Comparison of ENCODE assay signal across 8 cellular contexts in genomic region chr17:79836952-79837887, GRCh38. TPM values are rescaled to one million over a fixed set of nuclear protein-coding genes. Genes with fewer than 3 reads are reported as not detected.
DNase-seq lines count a peak whose midpoint lies in the region; ATAC-seq and TF ChIP-seq lines count a peak whose summit lies in the region.

No MANE protein-coding gene starts in this region.

- no peak for ATAC-seq in omental fat pad (ENCODE audit: low FRiP score)

- DNase-seq in stimulated activated CD4-positive, alpha-beta T cell treated with anti-CD3 and anti-CD28 coated beads, Interleukin-12 subunit alpha, Interleukin-12 subunit beta, amount 100 ng/mL, for 48 hours (ENCODE audit: low read depth in 2 of 3, low spot score in 1 of 3), result peak in 2 of 3 donors; percentile 48 to 53
- no peak for DNase-seq in stimulated activated CD4-positive, alpha-beta T cell treated with anti-CD3 and anti-CD28 coated beads, Interleukin-4, amount 100 ng/mL, for 4 hours
- DNase-seq in MM.1S (peak; percentile 59), activated T-cell treated with anti-CD3 and anti-CD28 coated beads for 48 hours (ENCODE audit: low read depth) (peak; percentile 53), fibroblast of pulmonary artery (ENCODE audit: low read depth) (peak; percentile 86), omental fat pad (ENCODE audit: low spot score) (peak; percentile 47), dermis blood vessel endothelial cell (no peak), OCI-M1 (lab: John Stamatoyannopoulos, UW) (no peak)

- no peaks in the 10 kb centered on the region for H3K36me3 ChIP-seq in MM.1S (replicated peaks; ENCODE audit: insufficient read depth, low read length)

- peaks cover 8% of the 10 kb centered on the region for H3F3A ChIP-seq in MM.1S (ENCODE audit: insufficient read depth, low read length)

- H3K9ac ChIP-seq in MM.1S (ENCODE audit: low read length), result peak overlapping the region; percentile 68; the same call in 1 of the 2 replicates

- H3K27me3 ChIP-seq in MM.1S (replicated peaks; ENCODE audit: insufficient read depth, low read length), result peaks cover 23% of the 10 kb centered on the region

- H3K27ac ChIP-seq in MM.1S (ENCODE audit: low read length), result no peak overlapping the region

- H2AFZ ChIP-seq in MM.1S (ENCODE audit: low read length), result no peak overlapping the region

- H3K4me1 ChIP-seq in MM.1S (ENCODE audit: low read length), result peaks cover 9% of the 10 kb centered on the region; the same call in 1 of the 2 replicates

- peak overlapping the region; percentile 95 for H3K4me2 ChIP-seq in MM.1S (ENCODE audit: low read depth, low read length)

- H3K4me3 ChIP-seq in MM.1S (ENCODE audit: low read length), result peak overlapping the region; percentile 83
- H3K4me3 ChIP-seq in fibroblast of pulmonary artery (replicated peaks; ENCODE audit: low read depth, low read length), result peak overlapping the region; percentile 88

- TF ChIP-seq CTCF in MM.1S (IDR thresholded peaks at IDR 0.05; ENCODE audit: low read length), result 0 out of 2 replicates have a peak, but pooled peaks have one; percentile 9
- peak; percentile 25 for TF ChIP-seq CTCF in fibroblast of pulmonary artery (IDR thresholded peaks at IDR 0.05; ENCODE audit: low read length, missing control alignments)
- TF ChIP-seq CTCF in omental fat pad (IDR thresholded peaks at IDR 0.05), result no peak

- peaks cover 18% of the 10 kb centered on the region for H3K79me2 ChIP-seq in MM.1S (ENCODE audit: low read length)

- H4K20me1 ChIP-seq in MM.1S (ENCODE audit: insufficient read depth, low read length), result peaks cover 3% of the 10 kb centered on the region; the same call in 1 of the 2 replicates

- H3K9me2 ChIP-seq in MM.1S (replicated peaks; ENCODE audit: insufficient read depth, low read length), result no peaks in the 10 kb centered on the region

- no peaks in the 10 kb centered on the region for H3K9me3 ChIP-seq in MM.1S (replicated peaks; ENCODE audit: insufficient read depth, low read length)

RNA-seq across cellular contexts. Expression of gene CBX4, which starts 2.0 kb away (rescaled TPM):
- total RNA-seq in omental fat pad (10 to 100 TPM in 2 of 4 donors, 1 to 10 TPM in 2; 5.5 to 16.6 (median 10.6) TPM), dermis blood vessel endothelial cell (11.1 and 13.5 TPM in 2 replicates)

RNA-seq across cellular contexts. Expression of gene CBX8, which starts 40.3 kb away (rescaled TPM):
- 1 to 10 TPM in 2 of 4 donors, under 1 TPM in 2; 0.88 to 2.2 (median 1.2) TPM for total RNA-seq in omental fat pad
- total RNA-seq in dermis blood vessel endothelial cell, result 2.7 and 5.1 TPM in 2 replicates

RNA-seq across cellular contexts. Expression of gene CBX2, which starts 59.3 kb away (rescaled TPM):
- 1 to 10 TPM in 2 of 4 donors, under 1 TPM in 2; 0.28 to 5.2 (median 1.5) TPM for total RNA-seq in omental fat pad
- total RNA-seq in dermis blood vessel endothelial cell, result 12.9 and 14.1 TPM in 2 replicates

Comparison
In these comparisons a context has a peak if more than half of its experiments do, and no peak if none do; other contexts are left out.
1. DNase-seq: peak in stimulated activated CD4-positive, alpha-beta T cell treated with anti-CD3 and anti-CD28 coated beads, Interleukin-12 subunit alpha, Interleukin-12 subunit beta, amount 100 ng/mL, for 48 hours (2 of 3), MM.1S (single experiment), activated T-cell treated with anti-CD3 and anti-CD28 coated beads for 48 hours (single experiment), fibroblast of pulmonary artery (single experiment) and omental fat pad (single experiment); none in stimulated activated CD4-positive, alpha-beta T cell treated with anti-CD3 and anti-CD28 coated beads, Interleukin-4, amount 100 ng/mL, for 4 hours (0 of 2), dermis blood vessel endothelial cell (single experiment) and OCI-M1 (single experiment).
2. CTCF ChIP-seq: peak in MM.1S (single experiment) and fibroblast of pulmonary artery (single experiment); none in omental fat pad (0 of 3).